1 cellular context compared by ENCODE assay signal in genomic region chr5:138870611-138871010, GRCh38.
TF ChIP-seq lines count a peak whose summit lies in the region.

No MANE protein-coding gene starts in this region.

TF ChIP-seq in GM23338, 12 proteins besides CTCF, POLR2A, EP300 and RAD21 (continued from another document):
- no peak for TF ChIP-seq ZNF462 (CRISPR knock-in tag; IDR thresholded peaks at IDR 0.05)
